In genomic region chr1:3625151-3625907, GRCh38 we compare ENCODE assay signal across 8 cellular contexts. TPM values are rescaled to one million over a fixed set of nuclear protein-coding genes. Genes with fewer than 3 reads are reported as not detected.
DNase-seq lines count a peak whose midpoint lies in the region; ATAC-seq and TF ChIP-seq lines count a peak whose summit lies in the region.

No MANE protein-coding gene starts in this region.

- TF ChIP-seq CTCF in BE2C (IDR thresholded peaks at IDR 0.05; ENCODE audit: low read depth, low read length): 0 out of 2 replicates have a peak, but pooled peaks have one; percentile 8
- TF ChIP-seq CTCF in IMR-90 (conservative IDR thresholded peaks at IDR 0.05; ENCODE audit: low read depth, low read length): no peak
- no peak for TF ChIP-seq CTCF in WTC11 (IDR thresholded peaks at IDR 0.05)

- peak overlapping the region; percentile 30; the same call in 1 of the 2 replicates for H2AK5ac ChIP-seq in IMR-90 (ENCODE audit: low read depth, low read length)

- H2BK120ac ChIP-seq in IMR-90 (ENCODE audit: low read depth, low read length): no peak overlapping the region

- peak overlapping the region; percentile 84 for H3K27ac ChIP-seq in IMR-90 (ENCODE audit: insufficient read depth, low read length)

- no peak overlapping the region for H3K14ac ChIP-seq in IMR-90 (replicated peaks; ENCODE audit: low read depth, low read length)

- H2BK15ac ChIP-seq in IMR-90 (ENCODE audit: low read depth, low read length): no peak overlapping the region

- H3K4me3 ChIP-seq in BE2C (ENCODE audit: low read depth, low read length) (peak overlapping the region; percentile 51), IMR-90 (ENCODE audit: insufficient read depth, low read depth, low read length) (peak overlapping the region; percentile 92)

- no peaks in the 10 kb centered on the region; the same call in 1 of the 2 replicates for H3K9me1 ChIP-seq in IMR-90 (ENCODE audit: insufficient read depth, low read length)

- no peak overlapping the region for H2BK20ac ChIP-seq in IMR-90 (ENCODE audit: low read depth, low read length)

- H2BK5ac ChIP-seq in IMR-90 (ENCODE audit: low read depth, low read length, poor library complexity, severe bottlenecking): no peak overlapping the region

- no peak overlapping the region; the same call in 1 of the 2 replicates for H4K5ac ChIP-seq in IMR-90 (ENCODE audit: low read depth, low read length)

- H3K36me3 ChIP-seq in BE2C (no peaks in the 10 kb centered on the region), IMR-90 (ENCODE audit: control insufficient read depth, insufficient read depth, low read length) (peaks cover 30% of the 10 kb centered on the region)

- H3K4me1 Mint-ChIP-seq in WTC11 (peaks cover 12% of the 10 kb centered on the region), naive B cell (peaks cover 28 to 47% (median 42%) of the 10 kb centered on the region in 3 donors)

- H3K9me3 ChIP-seq in BE2C (no peaks in the 10 kb centered on the region), IMR-90 (ENCODE audit: control insufficient read depth, insufficient read depth, low read length) (no peaks in the 10 kb centered on the region)

- H3K56ac ChIP-seq in IMR-90 (ENCODE audit: extremely low read depth, insufficient read depth, low read length): 0 out of 2 replicates have a peak overlapping the region, but pooled peaks have one; percentile 38

- H3K36me3 Mint-ChIP-seq in WTC11: peaks cover 15% of the 10 kb centered on the region
- H3K36me3 Mint-ChIP-seq in naive B cell: peaks cover 0 to 7% of the 10 kb centered on the region in 2 donors

- H3K79me1 ChIP-seq in IMR-90 (ENCODE audit: low read depth in 1 of 2, low read length in 2 of 2): peaks cover 12 to 23% of the 10 kb centered on the region in 2 experiments; a peak in 3 of 4 replicates

- intact Hi-C loops in IMR-90 (cut with micrococcal nuclease): no loop called here

- dilution Hi-C loops in IMR-90 (cut with HindIII; ENCODE audit: low sequenced_read_pairs, unreplicated experiment): no loop called here

- H3K4me3 Mint-ChIP-seq in WTC11: peak overlapping the region; percentile 90
- H3K4me3 Mint-ChIP-seq in naive B cell: peak overlapping the region; percentile 80 to 100 (median 96)

- no peak overlapping the region for H3K23ac ChIP-seq in IMR-90 (ENCODE audit: low read depth, low read length)

- ATAC-seq in GM19455 (IDR thresholded peaks at IDR 0.05; ENCODE audit: unreplicated experiment) (peak; percentile 18), IMR-90 (ENCODE audit: low read depth) (peak; percentile 30), WTC11 (no peak), naive B cell (ENCODE audit: low read depth in 2 of 2) (peak; percentile 29 to 30)

- peak; percentile 37 for DNase-seq in BE2C
- peak; percentile 39 for DNase-seq in IMR-90
- no peak for DNase-seq in WTC11 (ENCODE audit: low spot score)
- DNase-seq in erythroblast (lab: John Stamatoyannopoulos, UW): peak; percentile 88 to 94
- peak; percentile 27 for DNase-seq in naive B cell
- no peak for DNase-seq in SKM-1 treated with dmso at 0.1 percent for 144 hours (lab: John Stamatoyannopoulos, UW; ENCODE audit: unreplicated experiment)
- no peak for DNase-seq in NOMO-1 treated with DMSO at 0.1 percent for 48 hours (lab: John Stamatoyannopoulos, UW; ENCODE audit: unreplicated experiment)

- no peak overlapping the region for H3K27ac Mint-ChIP-seq in WTC11
- H3K27ac Mint-ChIP-seq in naive B cell: peak overlapping the region in 4 of 6 donors; percentile 38 to 96 (median 88)

- H4K8ac ChIP-seq in IMR-90 (ENCODE audit: low read depth in 2 of 2, low read length in 2 of 2): peak overlapping the region in 1 of 2 experiments; percentile 2; a peak in 1 of 4 replicates

- peak overlapping the region; percentile 88 for H2AK9ac ChIP-seq in IMR-90 (replicated peaks; ENCODE audit: low read depth, low read length, poor library complexity)

- H3K4me1 ChIP-seq in BE2C (no peaks in the 10 kb centered on the region), IMR-90 (ENCODE audit: control insufficient read depth, insufficient read depth, low read length) (peaks cover 7% of the 10 kb centered on the region)

- H3K18ac ChIP-seq in IMR-90 (ENCODE audit: low read depth, low read length): no peak overlapping the region

- TF ChIP-seq POLR2A in IMR-90 (IDR thresholded peaks at IDR 0.05; ENCODE audit: low read depth, low read length) (no peak), erythroblast (IDR thresholded peaks at IDR 0.05; ENCODE audit: low read length) (peak; percentile 34)

- POLR2A ChIA-PET in IMR-90 (lab: Charles Lee; ENCODE audit: unreplicated experiment): no interaction called here
- POLR2A ChIA-PET in WTC11 (lab: Charles Lee): no interaction called here

- H3K9me3 Mint-ChIP-seq in WTC11 (no peaks in the 10 kb centered on the region), naive B cell (no peaks in the 10 kb centered on the region)

- WGBS in IMR-90 (ENCODE audit: extremely low coverage in 2 of 2, insufficient read length in 1 of 2), 2 experiments: 4% methylated on average over 24 of the region's 71 CpGs; no CpG with 5 or more reads in 1 of the 2 experiments

- H3K27me3 ChIP-seq in BE2C (no peaks in the 10 kb centered on the region), IMR-90 (ENCODE audit: control insufficient read depth, insufficient read depth, low read length) (no peaks in the 10 kb centered on the region)

- CTCF ChIA-PET in IMR-90 (lab: Yijun Ruan, JAX) (no interaction called here), WTC11 (lab: Charles Lee) (interaction anchor here (0.6 to 3.0 kb wide), 3 partner anchors 60 to 107 kb away, joined by 3 to 16 read pairs (median 3); no protein-coding TSS in a partner anchor)

- no peaks in the 10 kb centered on the region; the same call in none of the 2 replicates for H4K20me1 ChIP-seq in IMR-90 (ENCODE audit: insufficient read depth, low read length)

- H3K4me2 ChIP-seq in IMR-90 (ENCODE audit: low read depth, low read length): peak overlapping the region; percentile 98

- H3K9ac ChIP-seq in IMR-90 (ENCODE audit: low read depth, low read length): peak overlapping the region; percentile 81

- H3K27me3 Mint-ChIP-seq in WTC11 (ENCODE audit: low read depth): peaks cover 3% of the 10 kb centered on the region; the same call in 1 of the 2 replicates
- H3K27me3 Mint-ChIP-seq in naive B cell: no peaks in the 10 kb centered on the region

- no peak for TF ChIP-seq RAD21 in IMR-90 (IDR thresholded peaks at IDR 0.05; ENCODE audit: low read length)

- BruUV-seq in IMR-90 (replicated peaks; lab: Mats Ljungman, UMichigan): no TSS peak

- H2AFZ ChIP-seq in IMR-90 (replicated peaks; ENCODE audit: low read length, poor library complexity): peak overlapping the region; percentile 86

- no peak overlapping the region for H3K4ac ChIP-seq in IMR-90 (ENCODE audit: low read depth, low read length)

- no peak overlapping the region for H4K91ac ChIP-seq in IMR-90 (ENCODE audit: insufficient read depth, low read depth, low read length)

- in situ Hi-C loops in IMR-90 (cut with MboI; ENCODE audit: low sequenced_read_pairs): no loop called here

TF ChIP-seq in IMR-90, 13 proteins besides CTCF, POLR2A, EP300 and RAD21 (continues in another document):
- TF ChIP-seq RCOR1 (IDR thresholded peaks at IDR 0.05; ENCODE audit: insufficient replicate concordance, low read length): no peak
- TF ChIP-seq RFX5 (IDR thresholded peaks at IDR 0.05; ENCODE audit: low read depth, low read length): no peak
- TF ChIP-seq SMC3 (IDR thresholded peaks at IDR 0.05; ENCODE audit: low read depth, low read length): no peak
- TF ChIP-seq MAZ (IDR thresholded peaks at IDR 0.05; ENCODE audit: borderline replicate concordance, low read depth, low read length): peak; percentile 10; the same call in 1 of the 2 replicates

TF ChIP-seq in WTC11, 78 proteins besides CTCF, POLR2A, EP300 and RAD21 (continues in another document):
- no peak for TF ChIP-seq SMAD3 (CRISPR knock-in tag; IDR thresholded peaks at IDR 0.05; ENCODE audit: borderline replicate concordance)
- TF ChIP-seq ZNF423 (CRISPR knock-in tag; IDR thresholded peaks at IDR 0.05): no peak
- no peak for TF ChIP-seq SMAD4 (CRISPR knock-in tag; IDR thresholded peaks at IDR 0.05)
- no peak for TF ChIP-seq CBFB (CRISPR knock-in tag; IDR thresholded peaks at IDR 0.05; ENCODE audit: low read depth)

RNA-seq across cellular contexts. Expression of gene TPRG1L, which starts 0.5 kb away (rescaled TPM):
- 35.9 TPM for polyA plus RNA-seq in BE2C (2012; ENCODE audit: insufficient read depth, insufficient read length, low read depth)
- 25.3 and 25.6 TPM in 2 replicates for total RNA-seq in IMR-90 (2012; rRNA removed)
- polyA plus RNA-seq in IMR-90 (2012; rRNA removed): 38.1 and 39.5 TPM in 2 replicates
- polyA plus RNA-seq in IMR-90 (2012; cell fraction: cytosol; rRNA removed): 33.5 and 37.2 TPM in 2 replicates
- polyA plus RNA-seq in IMR-90 (2012; cell fraction: nucleus; rRNA removed; ENCODE audit: low replicate concordance): 11.6 and 15.3 TPM in 2 replicates
- total RNA-seq in WTC11 (2021): 20.9 to 22.3 TPM (median 20.9 TPM) in 3 replicates
- polyA plus RNA-seq in naive B cell (ENCODE audit: low read depth in 6 of 6): 10 to 100 TPM; 23.7 to 38.7 (median 35.7) TPM

RNA-seq across cellular contexts. Expression of gene MEGF6, which starts 14.0 kb away (rescaled TPM):
- polyA plus RNA-seq in BE2C (2012; ENCODE audit: insufficient read depth, insufficient read length, low read depth): 0.93 TPM
- 0.56 and 0.72 TPM in 2 replicates for total RNA-seq in IMR-90 (2012; rRNA removed)
- 4.1 and 5.4 TPM in 2 replicates for polyA plus RNA-seq in IMR-90 (2012; rRNA removed)
- polyA plus RNA-seq in IMR-90 (2012; cell fraction: cytosol; rRNA removed): 3.4 and 5.5 TPM in 2 replicates
- 18.4 and 59.0 TPM in 2 replicates for polyA plus RNA-seq in IMR-90 (2012; cell fraction: nucleus; rRNA removed; ENCODE audit: low replicate concordance)
- 24.9 to 32.4 TPM (median 27.2 TPM) in 3 replicates for total RNA-seq in WTC11 (2021)
- polyA plus RNA-seq in naive B cell (ENCODE audit: low read depth in 6 of 6): 1 to 10 TPM in 5 of 6 donors, not detected in 1; 3.1 to 8.8 (median 4.3) TPM

RNA-seq across cellular contexts. Expression of gene WRAP73, which starts 24.6 kb away (rescaled TPM):
- polyA plus RNA-seq in BE2C (2012; ENCODE audit: insufficient read depth, insufficient read length, low read depth): 33.7 TPM
- total RNA-seq in IMR-90 (2012; rRNA removed) (9.2 and 10.8 TPM in 2 replicates), WTC11 (2021) (33.8 to 39.2 TPM (median 34.7 TPM) in 3 replicates)
- polyA plus RNA-seq in IMR-90 (2012; rRNA removed) (23.6 and 24.4 TPM in 2 replicates), naive B cell (ENCODE audit: low read depth in 6 of 6) (10 to 100 TPM; 23.4 to 58.3 (median 27.7) TPM)
- polyA plus RNA-seq in IMR-90 (2012; cell fraction: cytosol; rRNA removed): 14.9 and 26.0 TPM in 2 replicates
- 70.7 and 108 TPM in 2 replicates for polyA plus RNA-seq in IMR-90 (2012; cell fraction: nucleus; rRNA removed; ENCODE audit: low replicate concordance)

RNA-seq across cellular contexts. Expression of gene TP73, which starts 27.0 kb away (rescaled TPM):
- 3.6 TPM for polyA plus RNA-seq in BE2C (2012; ENCODE audit: insufficient read depth, insufficient read length, low read depth)
- total RNA-seq in IMR-90 (2012; rRNA removed) (not detected in 2 replicates), WTC11 (2021) (5.7 to 6.4 TPM (median 5.8 TPM) in 3 replicates)
- polyA plus RNA-seq in IMR-90 (2012; rRNA removed) (0.10 TPM in 1 of 2 replicates, not detected in the other), naive B cell (ENCODE audit: low read depth in 6 of 6) (not detected)
- 0.03 TPM in 1 of 2 replicates, not detected in the other for polyA plus RNA-seq in IMR-90 (2012; cell fraction: cytosol; rRNA removed)
- polyA plus RNA-seq in IMR-90 (2012; cell fraction: nucleus; rRNA removed; ENCODE audit: low replicate concordance): 0.10 and 0.16 TPM in 2 replicates

Comparison
In these comparisons a context has a peak if more than half of its experiments do, and no peak if none do; other contexts are left out.
1. DNase-seq: peak in BE2C (single experiment), IMR-90 (single experiment), erythroblast (2 of 2) and naive B cell (single experiment); none in WTC11 (single experiment), SKM-1 treated with dmso at 0.1 percent for 144 hours (single experiment) and NOMO-1 treated with DMSO at 0.1 percent for 48 hours (single experiment).
2. RNA of gene MEGF6, which starts 14.0 kb away (total RNA-seq): 24.9 to 32.4 TPM in WTC11; 0.56 to 0.72 TPM in IMR-90; every median in the first group is over 10 times any median in the second.